8 cellular contexts compared by ENCODE assay signal in the genomic region with DNA sequence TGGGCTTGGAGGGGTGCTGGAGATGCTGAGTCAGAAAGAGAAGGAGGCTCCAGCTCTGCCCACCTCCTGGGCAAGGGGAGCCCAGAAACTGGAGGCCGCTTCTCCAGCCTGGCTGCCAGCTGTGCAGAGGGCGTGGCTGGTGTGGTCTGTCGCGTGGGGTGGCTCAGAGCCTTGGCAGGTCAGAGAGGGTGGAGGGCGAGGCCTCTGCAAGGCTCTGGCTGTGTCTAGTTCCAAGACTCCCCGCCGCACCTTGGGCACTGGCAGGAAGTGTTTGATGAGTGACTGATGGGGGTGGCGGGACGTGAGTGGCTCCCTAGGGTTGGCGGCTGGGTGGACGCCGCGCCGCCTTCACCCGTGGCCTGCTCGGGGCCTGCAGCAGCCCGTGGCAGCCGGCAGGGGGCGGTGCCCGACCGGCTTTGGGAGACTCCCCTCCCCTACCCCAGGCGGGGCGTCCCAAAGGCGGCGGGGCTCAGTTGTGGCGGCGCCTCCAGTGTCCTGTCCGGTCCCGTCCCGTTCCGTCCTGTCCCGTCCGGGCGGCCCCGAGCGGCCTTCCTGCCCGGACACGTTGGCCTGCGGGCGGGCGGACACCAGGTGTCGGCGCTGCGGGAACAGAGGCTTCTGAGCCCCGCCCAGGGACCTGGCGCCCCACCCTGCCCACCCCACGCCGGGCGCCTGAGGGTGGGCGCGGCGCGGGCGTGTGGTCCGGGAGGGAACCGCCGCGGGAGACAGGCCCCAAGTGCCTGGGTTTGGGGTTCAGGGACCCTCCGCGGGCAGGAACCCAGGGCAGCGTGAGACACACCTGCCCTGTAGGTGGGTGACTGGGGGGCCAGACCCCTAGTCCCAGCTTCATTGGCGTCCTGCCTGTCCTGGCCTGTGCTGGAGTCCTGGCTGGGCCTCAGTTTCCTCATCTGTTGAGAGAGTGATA. TPM values are rescaled to one million over a fixed set of nuclear protein-coding genes. Genes with fewer than 3 reads are reported as not detected.
DNase-seq lines count a peak whose midpoint lies in the region; ATAC-seq lines count a peak whose summit lies in the region.

No MANE protein-coding gene starts in this region.

- no peaks in the 10 kb centered on the region for H3K9me3 ChIP-seq in CD4-positive, alpha-beta memory T cell (ENCODE audit: control insufficient read depth in 1 of 2, low read length in 2 of 2)
- no peaks in the 10 kb centered on the region for H3K9me3 ChIP-seq in HUES48 (ENCODE audit: control insufficient read depth, insufficient read depth, low read length)

- H3K27me3 ChIP-seq in CD4-positive, alpha-beta memory T cell (ENCODE audit: insufficient read depth, low read length): no peaks in the 10 kb centered on the region
- no peaks in the 10 kb centered on the region for H3K27me3 ChIP-seq in HUES48 (ENCODE audit: control insufficient read depth, insufficient read depth, low read length)

- no peak overlapping the region for H3K4me3 ChIP-seq in CD4-positive, alpha-beta memory T cell (ENCODE audit: low read length in 2 of 2)
- H3K4me3 ChIP-seq in HUES48 (ENCODE audit: low read depth, low read length): peak overlapping the region; percentile 51; the same call in 1 of the 2 replicates

- peaks cover 23 to 53% (median 39%) of the 10 kb centered on the region in 4 donors for H3K4me1 Mint-ChIP-seq in CD4-positive, alpha-beta memory T cell

- peak overlapping the region; percentile 21 to 84 (median 74) for H3K4me3 Mint-ChIP-seq in CD4-positive, alpha-beta memory T cell

- no peaks in the 10 kb centered on the region for H3K9me3 Mint-ChIP-seq in CD4-positive, alpha-beta memory T cell

- CTCF ChIA-PET in CD4-positive, alpha-beta memory T cell (lab: Charles Lee; ENCODE audit: partially characterized antibody): interaction anchor here (0.9 to 6.7 kb wide), 3 partner anchors 175 to 728 kb away, joined by 3 to 76 read pairs (median 4); no protein-coding TSS in a partner anchor

- peak overlapping the region; percentile 54 to 98 (median 86) for H3K27ac Mint-ChIP-seq in CD4-positive, alpha-beta memory T cell

- ATAC-seq in activated CD4-positive, CD25-positive, alpha-beta regulatory T cell treated with anti-CD3 and anti-CD28 coated beads, Interleukin-2, amount 50 U/mL, for 24 hours: peak; percentile 72
- ATAC-seq in left lobe of liver (peak; percentile 83), GM18861 (IDR thresholded peaks at IDR 0.05; ENCODE audit: unreplicated experiment) (no peak)

- H3K27ac ChIP-seq in CD4-positive, alpha-beta memory T cell (ENCODE audit: low read depth, low read length): no peak overlapping the region
- H3K27ac ChIP-seq in HUES48 (ENCODE audit: low read depth, low read length): no peak overlapping the region

- no peaks in the 10 kb centered on the region for H3K36me3 ChIP-seq in CD4-positive, alpha-beta memory T cell (ENCODE audit: insufficient read depth, low read length)
- no peaks in the 10 kb centered on the region for H3K36me3 ChIP-seq in HUES48 (ENCODE audit: control insufficient read depth, insufficient read depth, low read length)

- DNase-seq in CD4-positive, alpha-beta memory T cell: peak; percentile 75 to 83 (median 82)
- peak; percentile 75 for DNase-seq in central memory CD4-positive, alpha-beta T cell
- DNase-seq in left lobe of liver (ENCODE audit: low spot score) (peak; percentile 70), DMS79 (lab: John Stamatoyannopoulos, UW) (no peak)
- peak; percentile 59 to 70 for DNase-seq in stimulated activated CD4-positive, alpha-beta T cell treated with anti-CD3 and anti-CD28 coated beads, Interleukin-4, amount 100 ng/mL, for 4 hours

- no peaks in the 10 kb centered on the region for H3K36me3 Mint-ChIP-seq in CD4-positive, alpha-beta memory T cell

- POLR2A ChIA-PET in CD4-positive, alpha-beta memory T cell (lab: Charles Lee; ENCODE audit: partially characterized antibody): no interaction called here

- intact Hi-C loops in CD4-positive, alpha-beta memory T cell (cut with micrococcal nuclease): loop anchor here (1.0 to 10.0 kb wide), 6 partner anchors 9 to 829 kb away; no protein-coding TSS in a partner anchor

- H3K27me3 Mint-ChIP-seq in CD4-positive, alpha-beta memory T cell: no peaks in the 10 kb centered on the region

- H3K9ac ChIP-seq in HUES48 (ENCODE audit: low read depth, low read length): peak overlapping the region; percentile 22; the same call in 1 of the 2 replicates

- peaks cover 51% of the 10 kb centered on the region for H3K4me1 ChIP-seq in CD4-positive, alpha-beta memory T cell (ENCODE audit: insufficient read depth, low read length)
- peaks cover 8% of the 10 kb centered on the region; the same call in 1 of the 2 replicates for H3K4me1 ChIP-seq in HUES48 (ENCODE audit: control insufficient read depth, insufficient read depth, low read length)

RNA-seq across cellular contexts. Expression of a gene that starts 39.7 kb away (rescaled TPM):
- not detected for total RNA-seq in CD4-positive, alpha-beta memory T cell
- polyA plus RNA-seq in CD4-positive, alpha-beta memory T cell: not detected
- total RNA-seq in left lobe of liver: 0.28 TPM
